Comparison of ENCODE assay signal across 20 cellular contexts in genomic region chr16:15885560-15886001, GRCh38. TPM values are rescaled to one million over a fixed set of nuclear protein-coding genes. Genes with fewer than 3 reads are reported as not detected.
A peak's percentile ranks its signal among the peaks of the same experiment; 100 is the strongest.
DNase-seq lines count a peak whose midpoint lies in the region; ATAC-seq and TF ChIP-seq lines count a peak whose summit lies in the region.
"Had no signal": no experiment of that assay in that cellular context is flagged by ENCODE, and none has a peak within 500 bp of the region (broad histone marks: within the 10 kb centered on the region; RNA-seq: fewer than 3 reads in every experiment).

No MANE protein-coding gene starts in this region.

- no TSS peak for BruUV-seq in A673 (replicated peaks; lab: Mats Ljungman, UMichigan)

- H3K9me3 Mint-ChIP-seq in stimulated activated naive CD8-positive, alpha-beta T cell treated with anti-CD3 and anti-CD28 coated beads, Interleukin-15, Interleukin-2, amounts not matched to agents 100 ng/mL and 50 ng/mL, for 24 hours = no peaks in the 10 kb centered on the region
- H3K9me3 Mint-ChIP-seq in stimulated activated naive CD8-positive, alpha-beta T cell treated with anti-CD3 and anti-CD28 coated beads, Interleukin-15, amount 100 ng/mL, for 72 hours = no peaks in the 10 kb centered on the region
- no peaks in the 10 kb centered on the region for H3K9me3 Mint-ChIP-seq in activated T-helper 1 cell treated with anti-CD3 and anti-CD28 coated beads, Interleukin-12 subunit alpha, Interleukin-12 subunit beta, Interleukin-2, Interleukin-4 antibody, amounts not matched to agents 30 ng/mL and 10 ng/mL and 1 ng/mL, durations not matched to agents 14 hours and 24 hours and 36 hours
- no peaks in the 10 kb centered on the region for H3K9me3 Mint-ChIP-seq in immature natural killer cell

- H3K27ac Mint-ChIP-seq in stimulated activated naive CD8-positive, alpha-beta T cell treated with anti-CD3 and anti-CD28 coated beads, Interleukin-15, Interleukin-2, amounts not matched to agents 100 ng/mL and 50 ng/mL, for 24 hours = peak overlapping the region; percentile 1
- no peak overlapping the region for H3K27ac Mint-ChIP-seq in stimulated activated naive CD8-positive, alpha-beta T cell treated with anti-CD3 and anti-CD28 coated beads, Interleukin-15, amount 100 ng/mL, for 72 hours
- no peak overlapping the region for H3K27ac Mint-ChIP-seq in activated T-helper 1 cell treated with anti-CD3 and anti-CD28 coated beads, Interleukin-12 subunit alpha, Interleukin-12 subunit beta, Interleukin-2, Interleukin-4 antibody, amounts not matched to agents 30 ng/mL and 10 ng/mL and 1 ng/mL, durations not matched to agents 14 hours and 24 hours and 36 hours
- peak overlapping the region in 2 of 6 donors; percentile 6 to 47 for H3K27ac Mint-ChIP-seq in immature natural killer cell

- no peaks in the 10 kb centered on the region for H3K9me3 ChIP-seq in A673 (ENCODE audit: low read depth, low read length, poor library complexity, severe bottlenecking)
- H3K9me3 ChIP-seq: lower lobe of right lung, sigmoid colon, tibial nerve had no signal

- H3K4me1 ChIP-seq in A673 (ENCODE audit: insufficient read depth, low read length, poor library complexity, severe bottlenecking) = no peaks in the 10 kb centered on the region

- H3K4me3 Mint-ChIP-seq in stimulated activated naive CD8-positive, alpha-beta T cell treated with anti-CD3 and anti-CD28 coated beads, Interleukin-15, Interleukin-2, amounts not matched to agents 100 ng/mL and 50 ng/mL, for 24 hours = no peak overlapping the region
- peak overlapping the region in 1 of 2 donors; percentile 62 for H3K4me3 Mint-ChIP-seq in stimulated activated naive CD8-positive, alpha-beta T cell treated with anti-CD3 and anti-CD28 coated beads, Interleukin-15, amount 100 ng/mL, for 72 hours
- peak overlapping the region; percentile 63 for H3K4me3 Mint-ChIP-seq in activated T-helper 1 cell treated with anti-CD3 and anti-CD28 coated beads, Interleukin-12 subunit alpha, Interleukin-12 subunit beta, Interleukin-2, Interleukin-4 antibody, amounts not matched to agents 30 ng/mL and 10 ng/mL and 1 ng/mL, durations not matched to agents 14 hours and 24 hours and 36 hours
- peak overlapping the region in 3 of 5 donors; percentile 13 to 47 (median 42) for H3K4me3 Mint-ChIP-seq in immature natural killer cell

- POLR2A ChIA-PET in A673 (lab: Charles Lee; ENCODE audit: low non-redundant PET) = no interaction called here

- TF ChIP-seq CTCF in A673 (conservative IDR thresholded peaks at IDR 0.05; ENCODE audit: low read depth, low read length) = no peak

- no peak overlapping the region for H3K27ac ChIP-seq in A673 (ENCODE audit: low read depth, low read length, poor library complexity, severe bottlenecking)
- H3K27ac ChIP-seq: lower lobe of right lung, tibial nerve had no signal

- peaks cover 38% of the 10 kb centered on the region for H3K4me1 Mint-ChIP-seq in stimulated activated naive CD8-positive, alpha-beta T cell treated with anti-CD3 and anti-CD28 coated beads, Interleukin-15, Interleukin-2, amounts not matched to agents 100 ng/mL and 50 ng/mL, for 24 hours (ENCODE audit: low read depth)
- peaks cover 36% of the 10 kb centered on the region for H3K4me1 Mint-ChIP-seq in stimulated activated naive CD8-positive, alpha-beta T cell treated with anti-CD3 and anti-CD28 coated beads, Interleukin-15, amount 100 ng/mL, for 72 hours
- peaks cover 34% of the 10 kb centered on the region for H3K4me1 Mint-ChIP-seq in activated T-helper 1 cell treated with anti-CD3 and anti-CD28 coated beads, Interleukin-12 subunit alpha, Interleukin-12 subunit beta, Interleukin-2, Interleukin-4 antibody, amounts not matched to agents 30 ng/mL and 10 ng/mL and 1 ng/mL, durations not matched to agents 14 hours and 24 hours and 36 hours (ENCODE audit: low read depth)
- peaks cover 36 to 39% of the 10 kb centered on the region in 2 donors for H3K4me1 Mint-ChIP-seq in immature natural killer cell

- peaks cover 35% of the 10 kb centered on the region for H3K36me3 Mint-ChIP-seq in stimulated activated naive CD8-positive, alpha-beta T cell treated with anti-CD3 and anti-CD28 coated beads, Interleukin-15, Interleukin-2, amounts not matched to agents 100 ng/mL and 50 ng/mL, for 24 hours (ENCODE audit: low read depth)
- H3K36me3 Mint-ChIP-seq in activated T-helper 1 cell treated with anti-CD3 and anti-CD28 coated beads, Interleukin-12 subunit alpha, Interleukin-12 subunit beta, Interleukin-2, Interleukin-4 antibody, amounts not matched to agents 30 ng/mL and 10 ng/mL and 1 ng/mL, durations not matched to agents 14 hours and 24 hours and 36 hours (ENCODE audit: low read depth) = peaks cover 20% of the 10 kb centered on the region
- H3K36me3 Mint-ChIP-seq in immature natural killer cell = peaks cover 0 to 5% (median 5%) of the 10 kb centered on the region in 3 donors

- no peaks in the 10 kb centered on the region for H3K27me3 ChIP-seq in A673 (replicated peaks; ENCODE audit: insufficient read depth, low read depth, low read length, poor library complexity)
- H3K27me3 ChIP-seq: sigmoid colon, tibial nerve had no signal

- ATAC-seq in stimulated activated naive CD8-positive, alpha-beta T cell treated with anti-CD3 and anti-CD28 coated beads, Interleukin-15, amount 100 ng/mL, for 72 hours = no peak
- ATAC-seq in HG02852 (IDR thresholded peaks at IDR 0.05; ENCODE audit: unreplicated experiment) = no peak
- ATAC-seq: lower lobe of right lung had no signal

- peaks cover 28% of the 10 kb centered on the region for H3K36me3 ChIP-seq in A673 (ENCODE audit: insufficient read depth, low read length, poor library complexity, severe bottlenecking)

- intact Hi-C loops in activated T-helper 1 cell treated with anti-CD3 and anti-CD28 coated beads, Interleukin-12 subunit alpha, Interleukin-12 subunit beta, Interleukin-2, Interleukin-4 antibody, amounts not matched to agents 30 ng/mL and 10 ng/mL and 1 ng/mL, durations not matched to agents 14 hours and 24 hours and 36 hours (cut with micrococcal nuclease) = loop anchor here (5.0 kb wide), 2 partner anchors 177 to 243 kb away; partner anchors contain the start of gene MARF1
- intact Hi-C loops in A673 (cut with micrococcal nuclease; ENCODE audit: unreplicated experiment) = no loop called here

- DNase-seq in stimulated activated naive CD8-positive, alpha-beta T cell treated with anti-CD3 and anti-CD28 coated beads, Interleukin-15, amount 100 ng/mL, for 72 hours = no peak
- DNase-seq in activated T-helper 1 cell treated with anti-CD3 and anti-CD28 coated beads, Interleukin-12 subunit alpha, Interleukin-12 subunit beta, Interleukin-2, Interleukin-4 antibody, amounts not matched to agents 30 ng/mL and 10 ng/mL and 1 ng/mL, durations not matched to agents 14 hours and 24 hours and 36 hours (ENCODE audit: low spot score) = no peak
- DNase-seq in immature natural killer cell (no peak), DMS79 treated with DMSO at 0.1 percent for 48 hours (lab: John Stamatoyannopoulos, UW) (no peak), NCI-H524 (lab: John Stamatoyannopoulos, UW) (no peak), A673 (ENCODE audit: low spot score) (no peak)
- DNase-seq: activated CD4-positive, alpha-beta T cell treated with anti-CD3 and anti-CD28 coated beads, Interleukin-2, amount 50 U/mL, for 4 hours; activated gamma-delta T cell; DMS 273 treated with DMSO at 0.1 percent for 48 hours; foreskin melanocyte; lower lobe of right lung; NCI-H1092 treated with DMSO at 0.1 percent for 48 hours; NCI-H2171; SHP77; sigmoid colon; stimulated activated CD4-positive, alpha-beta T cell treated with anti-CD3 and anti-CD28 coated beads, Interleukin-4, amount 100 ng/mL, for 1 hour; T1000 had no signal

- no peak overlapping the region for H3K4me3 ChIP-seq in A673 (ENCODE audit: low read depth, low read length, poor library complexity, severe bottlenecking)
- H3K4me3 ChIP-seq: lower lobe of right lung, sigmoid colon, tibial nerve had no signal

- CTCF ChIA-PET in A673 (lab: Charles Lee) = no interaction called here

- no peaks in the 10 kb centered on the region for H3K27me3 Mint-ChIP-seq in stimulated activated naive CD8-positive, alpha-beta T cell treated with anti-CD3 and anti-CD28 coated beads, Interleukin-15, Interleukin-2, amounts not matched to agents 100 ng/mL and 50 ng/mL, for 24 hours
- no peaks in the 10 kb centered on the region for H3K27me3 Mint-ChIP-seq in stimulated activated naive CD8-positive, alpha-beta T cell treated with anti-CD3 and anti-CD28 coated beads, Interleukin-15, amount 100 ng/mL, for 72 hours
- H3K27me3 Mint-ChIP-seq in activated T-helper 1 cell treated with anti-CD3 and anti-CD28 coated beads, Interleukin-12 subunit alpha, Interleukin-12 subunit beta, Interleukin-2, Interleukin-4 antibody, amounts not matched to agents 30 ng/mL and 10 ng/mL and 1 ng/mL, durations not matched to agents 14 hours and 24 hours and 36 hours (ENCODE audit: insufficient read depth) = no peaks in the 10 kb centered on the region
- peaks cover 4 to 13% (median 7%) of the 10 kb centered on the region in 3 donors for H3K27me3 Mint-ChIP-seq in immature natural killer cell (ENCODE audit: low read depth in 3 of 3)

RNA-seq across cellular contexts. Expression of gene CEP20, which starts 2.8 kb away (rescaled TPM):
- total RNA-seq in activated T-helper 1 cell treated with anti-CD3 and anti-CD28 coated beads, Interleukin-12 subunit alpha, Interleukin-12 subunit beta, Interleukin-2, Interleukin-4 antibody, amounts not matched to agents 30 ng/mL and 10 ng/mL and 1 ng/mL, durations not matched to agents 14 hours and 24 hours and 36 hours = 36.7 and 50.2 TPM in 2 replicates
- polyA plus RNA-seq in immature natural killer cell = 10 to 100 TPM; 32.2 to 41.9 (median 35.8) TPM
- total RNA-seq in A673 (2021) = 50.2 and 51.0 TPM in 2 replicates

RNA-seq across cellular contexts. Expression of gene MYH11, which starts 28.8 kb away (rescaled TPM):
- total RNA-seq in activated T-helper 1 cell treated with anti-CD3 and anti-CD28 coated beads, Interleukin-12 subunit alpha, Interleukin-12 subunit beta, Interleukin-2, Interleukin-4 antibody, amounts not matched to agents 30 ng/mL and 10 ng/mL and 1 ng/mL, durations not matched to agents 14 hours and 24 hours and 36 hours = not detected in 2 replicates
- 1 to 10 TPM in 1 of 3 donors, under 1 TPM in 1, not detected in 1; 0.32 to 1.6 TPM for polyA plus RNA-seq in immature natural killer cell
- not detected in 2 replicates for total RNA-seq in A673 (2021)
